In genomic region chr7:35222445-35222844, GRCh38 we compare ENCODE assay signal across 6 cellular contexts. TPM values are rescaled to one million over a fixed set of nuclear protein-coding genes. Genes with fewer than 3 reads are reported as not detected.
"Had no signal": no experiment of that assay in that cellular context is flagged by ENCODE, and none has a peak within 500 bp of the region (broad histone marks: within the 10 kb centered on the region; RNA-seq: fewer than 3 reads in every experiment).

No MANE protein-coding gene starts in this region.

RNA-seq across cellular contexts. Expression of gene TBX20, which starts 31.5 kb away (rescaled TPM):
- total RNA-seq: activated CD8-positive, alpha-beta memory T cell treated with anti-CD3 and anti-CD28 coated beads for 36 hours; activated CD8-positive, alpha-beta T cell treated with anti-CD3 and anti-CD28 coated beads for 36 hours; activated naive CD4-positive, alpha-beta T cell treated with anti-CD3 and anti-CD28 coated beads for 36 hours; activated naive CD4-positive, alpha-beta T cell treated with anti-CD3 and anti-CD28 coated beads, Interleukin-2, amount 50 U/mL, for 72 hours; aorta; body of pancreas had no signal
